In the genomic region with DNA sequence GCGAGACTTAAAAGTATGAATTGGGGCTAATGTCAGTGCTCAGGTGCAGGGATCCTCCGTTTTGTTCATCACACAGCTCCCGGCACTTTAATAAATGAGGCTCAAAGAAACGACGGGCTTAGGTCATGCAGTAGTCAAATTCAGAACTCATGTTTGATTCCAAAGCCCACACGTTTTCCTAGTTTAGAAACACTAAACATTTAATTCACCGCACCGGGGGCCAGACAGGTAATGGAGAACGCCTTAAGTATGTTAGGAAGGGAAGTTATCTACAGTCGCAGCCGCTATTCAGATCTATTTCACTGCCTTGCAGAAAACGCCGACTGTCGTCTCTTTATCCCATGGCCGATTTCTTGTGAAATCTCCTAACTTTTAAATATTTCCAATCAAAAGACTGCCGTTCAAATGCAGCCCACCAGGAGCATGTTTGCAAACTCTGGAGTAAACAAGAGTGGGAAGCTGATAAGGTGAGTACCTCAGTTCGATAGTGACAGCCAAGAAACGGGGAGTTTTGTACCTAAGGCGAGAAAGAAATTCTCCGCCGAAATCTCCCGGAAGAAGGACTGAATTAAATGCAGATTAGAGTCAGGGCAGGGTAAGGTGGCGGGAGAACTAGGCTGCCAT, we compare ENCODE assay signal across 8 cellular contexts. TPM values are rescaled to one million over a fixed set of nuclear protein-coding genes. Genes with fewer than 3 reads are reported as not detected.
DNase-seq lines count a peak whose midpoint lies in the region; ATAC-seq, FAIRE-seq and TF ChIP-seq lines count a peak whose summit lies in the region.

No MANE protein-coding gene starts in this region.

- H3K9me1 ChIP-seq in endothelial cell of umbilical vein (replicated peaks; ENCODE audit: control insufficient read depth, extremely low read depth, insufficient read depth, low read length), result no peaks in the 10 kb centered on the region

- H3K4me3 Mint-ChIP-seq in osteocyte (ENCODE audit: unreplicated experiment), result peak overlapping the region; percentile 94

- H3K79me2 ChIP-seq in DND-41 (ENCODE audit: insufficient read depth, low read length) (no peaks in the 10 kb centered on the region; the same call in none of the 2 replicates), PC-9 (ENCODE audit: low read depth) (peaks cover 3% of the 10 kb centered on the region; the same call in 1 of the 2 replicates), endothelial cell of umbilical vein (ENCODE audit: control insufficient read depth, insufficient read depth, low read length) (no peaks in the 10 kb centered on the region)

- H4K20me1 ChIP-seq in DND-41 (ENCODE audit: insufficient read depth, low read length) (no peaks in the 10 kb centered on the region), PC-9 (ENCODE audit: insufficient read depth) (no peaks in the 10 kb centered on the region), endothelial cell of umbilical vein (replicated peaks; ENCODE audit: control insufficient read depth, extremely low read depth, insufficient read depth, low read length) (no peaks in the 10 kb centered on the region)

- H3K36me3 Mint-ChIP-seq in osteocyte (ENCODE audit: unreplicated experiment), result no peaks in the 10 kb centered on the region

- no peak for ATAC-seq in DND-41 (ENCODE audit: insufficient read depth, low read depth)
- no peak for ATAC-seq in GM21360 (IDR thresholded peaks at IDR 0.05; ENCODE audit: unreplicated experiment)
- ATAC-seq in HG03196 (IDR thresholded peaks at IDR 0.05; ENCODE audit: unreplicated experiment), result no peak

- H3K9ac ChIP-seq in DND-41 (ENCODE audit: low read depth, low read length) (peak overlapping the region; percentile 61), endothelial cell of umbilical vein (replicated peaks; ENCODE audit: extremely low read depth, insufficient read depth, low read length) (peak overlapping the region; percentile 72)

- H3K4me2 ChIP-seq in DND-41 (ENCODE audit: insufficient read depth, low read length), result peak overlapping the region; percentile 92
- H3K4me2 ChIP-seq in PC-9, result peak overlapping the region; percentile 99
- H3K4me2 ChIP-seq in endothelial cell of umbilical vein (ENCODE audit: insufficient read depth, low read length), result peak overlapping the region; percentile 93

- POLR2A ChIA-PET in PC-9 (lab: Charles Lee; ENCODE audit: unreplicated experiment) (interaction anchor here (0.5 to 0.6 kb wide), 4 partner anchors 64 to 334 kb away, joined by 3 to 12 read pairs (median 4); no protein-coding TSS in a partner anchor), endothelial cell of umbilical vein (lab: Charles Lee) (no interaction called here)

- H3K9me2 ChIP-seq in PC-9 (ENCODE audit: insufficient read depth), result no peaks in the 10 kb centered on the region; the same call in 1 of the 2 replicates

- H3K9me3 Mint-ChIP-seq in osteocyte (ENCODE audit: unreplicated experiment), result no peaks in the 10 kb centered on the region

- H3K4me1 Mint-ChIP-seq in osteocyte (ENCODE audit: unreplicated experiment), result peaks cover 14% of the 10 kb centered on the region

- DNase-seq in DND-41, result no peak
- no peak for DNase-seq in PC-9
- peak; percentile 1 for DNase-seq in endothelial cell of umbilical vein (ENCODE audit: low read depth, low spot score)
- no peak for DNase-seq in osteocyte (ENCODE audit: extremely low spot score, unreplicated experiment)
- DNase-seq in NCI-H1417 (lab: John Stamatoyannopoulos, UW), result no peak
- DNase-seq in SKM-1 treated with dmso at 0.1 percent for 144 hours (lab: John Stamatoyannopoulos, UW; ENCODE audit: unreplicated experiment), result no peak

- H3K9me3 ChIP-seq in DND-41 (ENCODE audit: insufficient read depth, low read length, severe bottlenecking) (no peaks in the 10 kb centered on the region), PC-9 (ENCODE audit: insufficient read depth, low read depth) (no peaks in the 10 kb centered on the region), endothelial cell of umbilical vein (replicated peaks; ENCODE audit: control insufficient read depth, insufficient read depth, low read length) (no peaks in the 10 kb centered on the region)

- BruUV-seq in PC-9 (replicated peaks; lab: Mats Ljungman, UMichigan) (TSS peak; percentile 93), endothelial cell of umbilical vein (replicated peaks; lab: Mats Ljungman, UMichigan) (TSS peak; percentile 97)

- CTCF ChIA-PET in PC-9 (lab: Charles Lee) (interaction anchor here (0.6 to 1.0 kb wide), 3 partner anchors 36 to 1059 kb away, joined by 3 to 4 read pairs (median 3); no protein-coding TSS in a partner anchor), endothelial cell of umbilical vein (lab: Charles Lee) (interaction anchor here (1.2 to 3.2 kb wide), 4 partner anchors 11 to 85 kb away, joined by 4 to 11 read pairs (median 8); no protein-coding TSS in a partner anchor)

- H3F3A ChIP-seq in PC-9 (ENCODE audit: insufficient read depth, low read depth), result peaks cover 21% of the 10 kb centered on the region

- H3K27me3 ChIP-seq in DND-41 (ENCODE audit: insufficient read depth, low read length, poor library complexity) (no peaks in the 10 kb centered on the region), PC-9 (ENCODE audit: insufficient read depth, low read depth) (no peaks in the 10 kb centered on the region), endothelial cell of umbilical vein (ENCODE audit: control insufficient read depth in 2 of 2, insufficient read depth in 2 of 2, low read length in 2 of 2) (peaks cover 0 to 3% of the 10 kb centered on the region in 2 experiments)

- TF ChIP-seq CTCF in DND-41 (IDR thresholded peaks at IDR 0.05; ENCODE audit: borderline replicate concordance, extremely low read depth, low read length, poor library complexity, severe bottlenecking) (no peak), PC-9 (conservative IDR thresholded peaks at IDR 0.05) (no peak; the same call in 1 of the 2 replicates), endothelial cell of umbilical vein (IDR thresholded peaks at IDR 0.05; ENCODE audit: extremely low read depth in 1 of 2, insufficient read depth in 1 of 2, low read depth in 1 of 2, low read length in 2 of 2) (no peak), osteocyte (IDR thresholded peaks at IDR 0.05) (peak; percentile 7)

- dilution Hi-C loops in endothelial cell of umbilical vein (cut with MboI; ENCODE audit: extremely low pct_ligation_motif_present, low sequenced_read_pairs), result no loop called here

- peak overlapping the region; percentile 92 for H3K27ac ChIP-seq in DND-41 (ENCODE audit: low read length)
- peak overlapping the region; percentile 79 for H3K27ac ChIP-seq in PC-9
- peak overlapping the region; percentile 67 for H3K27ac ChIP-seq in endothelial cell of umbilical vein (ENCODE audit: insufficient read depth, low read depth, low read length)

- no peak for FAIRE-seq in endothelial cell of umbilical vein (lab: Jason Lieb, UNC)

- peaks cover 9% of the 10 kb centered on the region for H3K27me3 Mint-ChIP-seq in osteocyte (ENCODE audit: unreplicated experiment)

- H3K4me1 ChIP-seq in DND-41 (ENCODE audit: insufficient read depth, low read length) (peaks cover 21% of the 10 kb centered on the region), PC-9 (replicated peaks; ENCODE audit: insufficient read depth) (0 out of 2 replicates have a peak, but pooled peaks cover 9% of the 10 kb centered on the region), endothelial cell of umbilical vein (ENCODE audit: control insufficient read depth, extremely low read depth, insufficient read depth, low read length) (peaks cover 9% of the 10 kb centered on the region)

- H3K4me3 ChIP-seq in DND-41 (ENCODE audit: low read depth in 1 of 2, low read length in 2 of 2) (peak overlapping the region; percentile 25 to 70), PC-9 (peak overlapping the region; percentile 72), endothelial cell of umbilical vein (replicated peaks in 1 of 3; ENCODE audit: insufficient read depth in 1 of 3, low read depth in 1 of 3, low read length in 3 of 3) (peak overlapping the region; percentile 54 to 79 (median 72))

- peak overlapping the region; percentile 83 for H2AFZ ChIP-seq in DND-41 (ENCODE audit: low read depth, low read length)
- peak overlapping the region; percentile 87 for H2AFZ ChIP-seq in PC-9
- H2AFZ ChIP-seq in endothelial cell of umbilical vein (ENCODE audit: low read depth, low read length), result peak overlapping the region; percentile 95

- no peak for TF ChIP-seq POLR2A in endothelial cell of umbilical vein (IDR thresholded peaks at IDR 0.05; ENCODE audit: low read depth, low read length)

- intact Hi-C loops in PC-9 (cut with micrococcal nuclease; ENCODE audit: unreplicated experiment), result no loop called here
- intact Hi-C loops in endothelial cell of umbilical vein (cut with micrococcal nuclease), result loop anchor here (5.0 kb wide), 2 partner anchors 88 to 97 kb away; partner anchors contain the start of gene ADPGK

- peak overlapping the region; percentile 99 for H3K27ac Mint-ChIP-seq in osteocyte (ENCODE audit: unreplicated experiment)

- no peaks in the 10 kb centered on the region for H3K36me3 ChIP-seq in DND-41 (ENCODE audit: insufficient read depth, low read length)
- no peaks in the 10 kb centered on the region for H3K36me3 ChIP-seq in PC-9 (ENCODE audit: low read depth)
- no peaks in the 10 kb centered on the region for H3K36me3 ChIP-seq in endothelial cell of umbilical vein (ENCODE audit: control insufficient read depth in 2 of 2, extremely low read depth in 1 of 2, insufficient read depth in 2 of 2, low read length in 2 of 2)

RNA-seq across cellular contexts. Expression of gene HIGD2B, which starts 0.6 kb away (rescaled TPM):
- total RNA-seq in PC-9 (2021), result 0.35 TPM in 1 of 2 replicates, not detected in the other
- total RNA-seq in endothelial cell of umbilical vein, result not detected in 2 replicates
- not detected in 2 replicates for polyA plus RNA-seq in endothelial cell of umbilical vein
- not detected in 2 replicates for polyA plus RNA-seq in endothelial cell of umbilical vein (2011; cell fraction: cytosol; rRNA removed)
- polyA plus RNA-seq in endothelial cell of umbilical vein (2011; cell fraction: nucleus; rRNA removed), result not detected in 2 replicates
- not detected in 2 replicates for polyA plus RNA-seq in endothelial cell of umbilical vein (2012)
- polyA minus RNA-seq in endothelial cell of umbilical vein, result not detected in 2 replicates
- polyA minus RNA-seq in endothelial cell of umbilical vein (2011; cell fraction: cytosol; rRNA and poly(A)+ RNA removed), result not detected
- polyA minus RNA-seq in endothelial cell of umbilical vein (2011; cell fraction: nucleus; rRNA and poly(A)+ RNA removed), result not detected in 2 replicates
- total RNA-seq in osteocyte, result not detected in 2 replicates

RNA-seq across cellular contexts. Expression of gene BBS4, which starts 0.6 kb away (rescaled TPM):
- total RNA-seq in PC-9 (2021), result 10.6 and 10.8 TPM in 2 replicates
- 7.5 and 11.3 TPM in 2 replicates for total RNA-seq in endothelial cell of umbilical vein
- polyA plus RNA-seq in endothelial cell of umbilical vein, result 5.8 and 6.8 TPM in 2 replicates
- 7.6 and 7.9 TPM in 2 replicates for polyA plus RNA-seq in endothelial cell of umbilical vein (2011; cell fraction: cytosol; rRNA removed)
- 26.2 and 29.4 TPM in 2 replicates for polyA plus RNA-seq in endothelial cell of umbilical vein (2011; cell fraction: nucleus; rRNA removed)
- polyA plus RNA-seq in endothelial cell of umbilical vein (2012), result 6.9 and 10.7 TPM in 2 replicates
- polyA minus RNA-seq in endothelial cell of umbilical vein, result 16.0 TPM in 2 replicates
- 5.4 TPM for polyA minus RNA-seq in endothelial cell of umbilical vein (2011; cell fraction: cytosol; rRNA and poly(A)+ RNA removed)
- 14.5 and 21.5 TPM in 2 replicates for polyA minus RNA-seq in endothelial cell of umbilical vein (2011; cell fraction: nucleus; rRNA and poly(A)+ RNA removed)
- total RNA-seq in osteocyte, result 24.7 and 30.5 TPM in 2 replicates

RNA-seq across cellular contexts. Expression of gene GOLGA6B, which starts 30.9 kb away (rescaled TPM):
- total RNA-seq in PC-9 (2021), result 0.22 TPM in 1 of 2 replicates, not detected in the other
- total RNA-seq in endothelial cell of umbilical vein, result not detected in 2 replicates
- not detected in 2 replicates for polyA plus RNA-seq in endothelial cell of umbilical vein
- not detected in 2 replicates for polyA plus RNA-seq in endothelial cell of umbilical vein (2011; cell fraction: cytosol; rRNA removed)
- not detected in 2 replicates for polyA plus RNA-seq in endothelial cell of umbilical vein (2011; cell fraction: nucleus; rRNA removed)
- not detected in 2 replicates for polyA plus RNA-seq in endothelial cell of umbilical vein (2012)
- polyA minus RNA-seq in endothelial cell of umbilical vein, result not detected in 2 replicates
- not detected for polyA minus RNA-seq in endothelial cell of umbilical vein (2011; cell fraction: cytosol; rRNA and poly(A)+ RNA removed)
- not detected in 2 replicates for polyA minus RNA-seq in endothelial cell of umbilical vein (2011; cell fraction: nucleus; rRNA and poly(A)+ RNA removed)
- total RNA-seq in osteocyte, result not detected in 2 replicates
